1 cellular context compared by ENCODE assay signal in genomic region chr7:32539366-32539765, GRCh38.
TF ChIP-seq lines count a peak whose summit lies in the region.

No MANE protein-coding gene starts in this region.

TF ChIP-seq in K562, 482 proteins besides CTCF, POLR2A, EP300 and RAD21 (continued from another document and continues in another):
- TF ChIP-seq MYC (IDR thresholded peaks at IDR 0.05; ENCODE audit: low read depth, low read length) (no peak), MYC (CRISPR knock-in tag; IDR thresholded peaks at IDR 0.05; ENCODE audit: borderline replicate concordance, low read depth) (peak; percentile 28; the same call in 1 of the 2 replicates), RBM14 (IDR thresholded peaks at IDR 0.05; ENCODE audit: borderline replicate concordance, insufficient read depth, low read depth, low read length) (no peak), MED1 (CRISPR knock-in tag; IDR thresholded peaks at IDR 0.05; ENCODE audit: borderline replicate concordance) (no peak), ZNF766 (CRISPR knock-in tag; conservative IDR thresholded peaks at IDR 0.05) (0 out of 2 replicates have a peak, but pooled peaks have one; percentile 60), ZNF395 (CRISPR knock-in tag; IDR thresholded peaks at IDR 0.05) (peak; percentile 88), HNRNPL (IDR thresholded peaks at IDR 0.05; ENCODE audit: low read depth, low read length) (no peak), LCOR (CRISPR knock-in tag; IDR thresholded peaks at IDR 0.05) (no peak), FOXA3 (CRISPR knock-in tag; conservative IDR thresholded peaks at IDR 0.05 in 1 of 2, IDR thresholded peaks at IDR 0.05 in 1 of 2) (no peak), PCBP1 (IDR thresholded peaks at IDR 0.05; ENCODE audit: low read depth, low read length, poor library complexity, severe bottlenecking) (no peak), TFAM (CRISPR knock-in tag; conservative IDR thresholded peaks at IDR 0.05) (no peak), ZNF224 (CRISPR knock-in tag; IDR thresholded peaks at IDR 0.05) (no peak), ZNF551 (CRISPR knock-in tag; IDR thresholded peaks at IDR 0.05) (no peak), PRDM10 (IDR thresholded peaks at IDR 0.05; ENCODE audit: partially characterized antibody) (no peak), POLR2AphosphoS5 (IDR thresholded peaks at IDR 0.05; ENCODE audit: control insufficient read depth, insufficient read depth, low read depth, low read length) (no peak), NFE2 (IDR thresholded peaks at IDR 0.05; ENCODE audit: low read depth) (no peak), SPI1 (IDR thresholded peaks at IDR 0.05; ENCODE audit: borderline replicate concordance, low read depth, low read length) (no peak), MXI1 (IDR thresholded peaks at IDR 0.05; ENCODE audit: low read depth, low read length) (no peak), MNT (conservative IDR thresholded peaks at IDR 0.05) (no peak), ZNF785 (CRISPR knock-in tag; IDR thresholded peaks at IDR 0.05) (no peak), ZNF780A (CRISPR knock-in tag; IDR thresholded peaks at IDR 0.05) (no peak), MYNN (IDR thresholded peaks at IDR 0.05) (no peak), MYNN (CRISPR knock-in tag; IDR thresholded peaks at IDR 0.05) (no peak), MCM5 (IDR thresholded peaks at IDR 0.05; ENCODE audit: low read depth) (no peak), SMAD1 (IDR thresholded peaks at IDR 0.05; ENCODE audit: low read depth, low read length, partially characterized antibody) (no peak), ZBTB7A (IDR thresholded peaks at IDR 0.05; ENCODE audit: borderline replicate concordance, control insufficient read depth, low read depth, low read length) (no peak), CBX3 (IDR thresholded peaks at IDR 0.05; ENCODE audit: borderline replicate concordance in 1 of 2, low read length in 2 of 2) (no peak), ZNF3 (CRISPR knock-in tag; IDR thresholded peaks at IDR 0.05) (no peak), DEAF1 (CRISPR knock-in tag; IDR thresholded peaks at IDR 0.05) (no peak), BCLAF1 (IDR thresholded peaks at IDR 0.05; ENCODE audit: borderline replicate concordance in 1 of 2, control insufficient read depth in 1 of 2, low read depth in 2 of 2, low read length in 1 of 2) (no peak), CAMTA2 (CRISPR knock-in tag; conservative IDR thresholded peaks at IDR 0.05) (no peak), ZNF79 (CRISPR knock-in tag; IDR thresholded peaks at IDR 0.05; ENCODE audit: low read depth) (peak; percentile 55; the same call in 1 of the 2 replicates), ZNF695 (CRISPR knock-in tag; IDR thresholded peaks at IDR 0.05) (no peak)
- TF ChIP-seq, protein P1, sequence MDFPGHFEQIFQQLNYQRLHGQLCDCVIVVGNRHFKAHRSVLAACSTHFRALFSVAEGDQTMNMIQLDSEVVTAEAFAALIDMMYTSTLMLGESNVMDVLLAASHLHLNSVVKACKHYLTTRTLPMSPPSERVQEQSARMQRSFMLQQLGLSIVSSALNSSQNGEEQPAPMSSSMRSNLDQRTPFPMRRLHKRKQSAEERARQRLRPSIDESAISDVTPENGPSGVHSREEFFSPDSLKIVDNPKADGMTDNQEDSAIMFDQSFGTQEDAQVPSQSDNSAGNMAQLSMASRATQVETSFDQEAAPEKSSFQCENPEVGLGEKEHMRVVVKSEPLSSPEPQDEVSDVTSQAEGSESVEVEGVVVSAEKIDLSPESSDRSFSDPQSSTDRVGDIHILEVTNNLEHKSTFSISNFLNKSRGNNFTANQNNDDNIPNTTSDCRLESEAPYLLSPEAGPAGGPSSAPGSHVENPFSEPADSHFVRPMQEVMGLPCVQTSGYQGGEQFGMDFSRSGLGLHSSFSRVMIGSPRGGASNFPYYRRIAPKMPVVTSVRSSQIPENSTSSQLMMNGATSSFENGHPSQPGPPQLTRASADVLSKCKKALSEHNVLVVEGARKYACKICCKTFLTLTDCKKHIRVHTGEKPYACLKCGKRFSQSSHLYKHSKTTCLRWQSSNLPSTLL (IDR thresholded peaks at IDR 0.05), result no peak
- TF ChIP-seq, protein P2, sequence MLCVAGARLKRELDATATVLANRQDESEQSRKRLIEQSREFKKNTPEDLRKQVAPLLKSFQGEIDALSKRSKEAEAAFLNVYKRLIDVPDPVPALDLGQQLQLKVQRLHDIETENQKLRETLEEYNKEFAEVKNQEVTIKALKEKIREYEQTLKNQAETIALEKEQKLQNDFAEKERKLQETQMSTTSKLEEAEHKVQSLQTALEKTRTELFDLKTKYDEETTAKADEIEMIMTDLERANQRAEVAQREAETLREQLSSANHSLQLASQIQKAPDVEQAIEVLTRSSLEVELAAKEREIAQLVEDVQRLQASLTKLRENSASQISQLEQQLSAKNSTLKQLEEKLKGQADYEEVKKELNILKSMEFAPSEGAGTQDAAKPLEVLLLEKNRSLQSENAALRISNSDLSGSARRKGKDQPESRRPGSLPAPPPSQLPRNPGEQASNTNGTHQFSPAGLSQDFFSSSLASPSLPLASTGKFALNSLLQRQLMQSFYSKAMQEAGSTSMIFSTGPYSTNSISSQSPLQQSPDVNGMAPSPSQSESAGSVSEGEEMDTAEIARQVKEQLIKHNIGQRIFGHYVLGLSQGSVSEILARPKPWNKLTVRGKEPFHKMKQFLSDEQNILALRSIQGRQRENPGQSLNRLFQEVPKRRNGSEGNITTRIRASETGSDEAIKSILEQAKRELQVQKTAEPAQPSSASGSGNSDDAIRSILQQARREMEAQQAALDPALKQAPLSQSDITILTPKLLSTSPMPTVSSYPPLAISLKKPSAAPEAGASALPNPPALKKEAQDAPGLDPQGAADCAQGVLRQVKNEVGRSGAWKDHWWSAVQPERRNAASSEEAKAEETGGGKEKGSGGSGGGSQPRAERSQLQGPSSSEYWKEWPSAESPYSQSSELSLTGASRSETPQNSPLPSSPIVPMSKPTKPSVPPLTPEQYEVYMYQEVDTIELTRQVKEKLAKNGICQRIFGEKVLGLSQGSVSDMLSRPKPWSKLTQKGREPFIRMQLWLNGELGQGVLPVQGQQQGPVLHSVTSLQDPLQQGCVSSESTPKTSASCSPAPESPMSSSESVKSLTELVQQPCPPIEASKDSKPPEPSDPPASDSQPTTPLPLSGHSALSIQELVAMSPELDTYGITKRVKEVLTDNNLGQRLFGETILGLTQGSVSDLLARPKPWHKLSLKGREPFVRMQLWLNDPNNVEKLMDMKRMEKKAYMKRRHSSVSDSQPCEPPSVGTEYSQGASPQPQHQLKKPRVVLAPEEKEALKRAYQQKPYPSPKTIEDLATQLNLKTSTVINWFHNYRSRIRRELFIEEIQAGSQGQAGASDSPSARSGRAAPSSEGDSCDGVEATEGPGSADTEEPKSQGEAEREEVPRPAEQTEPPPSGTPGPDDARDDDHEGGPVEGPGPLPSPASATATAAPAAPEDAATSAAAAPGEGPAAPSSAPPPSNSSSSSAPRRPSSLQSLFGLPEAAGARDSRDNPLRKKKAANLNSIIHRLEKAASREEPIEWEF (CRISPR knock-in tag; IDR thresholded peaks at IDR 0.05), result no peak
- TF ChIP-seq, protein P3, sequence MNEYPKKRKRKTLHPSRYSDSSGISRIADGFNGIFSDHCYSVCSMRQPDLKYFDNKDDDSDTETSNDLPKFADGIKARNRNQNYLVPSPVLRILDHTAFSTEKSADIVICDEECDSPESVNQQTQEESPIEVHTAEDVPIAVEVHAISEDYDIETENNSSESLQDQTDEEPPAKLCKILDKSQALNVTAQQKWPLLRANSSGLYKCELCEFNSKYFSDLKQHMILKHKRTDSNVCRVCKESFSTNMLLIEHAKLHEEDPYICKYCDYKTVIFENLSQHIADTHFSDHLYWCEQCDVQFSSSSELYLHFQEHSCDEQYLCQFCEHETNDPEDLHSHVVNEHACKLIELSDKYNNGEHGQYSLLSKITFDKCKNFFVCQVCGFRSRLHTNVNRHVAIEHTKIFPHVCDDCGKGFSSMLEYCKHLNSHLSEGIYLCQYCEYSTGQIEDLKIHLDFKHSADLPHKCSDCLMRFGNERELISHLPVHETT (CRISPR knock-in tag; conservative IDR thresholded peaks at IDR 0.05 in 1 of 2, IDR thresholded peaks at IDR 0.05 in 1 of 2), result peak in 1 of 2 experiments; percentile 64; a peak in 1 of 4 replicates
- TF ChIP-seq, protein P4, sequence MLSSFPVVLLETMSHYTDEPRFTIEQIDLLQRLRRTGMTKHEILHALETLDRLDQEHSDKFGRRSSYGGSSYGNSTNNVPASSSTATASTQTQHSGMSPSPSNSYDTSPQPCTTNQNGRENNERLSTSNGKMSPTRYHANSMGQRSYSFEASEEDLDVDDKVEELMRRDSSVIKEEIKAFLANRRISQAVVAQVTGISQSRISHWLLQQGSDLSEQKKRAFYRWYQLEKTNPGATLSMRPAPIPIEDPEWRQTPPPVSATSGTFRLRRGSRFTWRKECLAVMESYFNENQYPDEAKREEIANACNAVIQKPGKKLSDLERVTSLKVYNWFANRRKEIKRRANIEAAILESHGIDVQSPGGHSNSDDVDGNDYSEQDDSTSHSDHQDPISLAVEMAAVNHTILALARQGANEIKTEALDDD (IDR thresholded peaks at IDR 0.05), result no peak
